8 cellular contexts compared by ENCODE assay signal in genomic region chr7:142556745-142557144, GRCh38.
DNase-seq lines count a peak whose midpoint lies in the region; ATAC-seq and TF ChIP-seq lines count a peak whose summit lies in the region.

No MANE protein-coding gene starts in this region.

- ATAC-seq in GM18498 (IDR thresholded peaks at IDR 0.05; ENCODE audit: unreplicated experiment), result no peak

- no peaks in the 10 kb centered on the region for H3K9me3 ChIP-seq in adrenal gland (replicated peaks in 1 of 3)

- no peaks in the 10 kb centered on the region for H3K27me3 ChIP-seq in adrenal gland

- no peaks in the 10 kb centered on the region for H3K36me3 ChIP-seq in adrenal gland (replicated peaks in 1 of 2)

- WGBS in adrenal gland, 4 donors, result 9 to 10% (median 9%) methylated on average over 5 of the region's 5 CpGs

- H3K4me3 ChIP-seq in AG09309 (ENCODE audit: control insufficient read depth, low read depth, low read length), result no peak overlapping the region
- H3K4me3 ChIP-seq in adrenal gland, result no peak overlapping the region

- peaks cover 0 to 5% of the 10 kb centered on the region in 2 donors for H3K4me1 ChIP-seq in adrenal gland (replicated peaks in 1 of 2)

- intact Hi-C loops in adrenal gland (cut with DNase I), result no loop called here

- DNase-seq in AG09309 (ENCODE audit: low read depth), result peak; percentile 96
- peak; percentile 95 for DNase-seq in HS-5 (ENCODE audit: low read depth)
- DNase-seq in adrenal gland, result peak; percentile 20 to 76 (median 66)
- DNase-seq in islet precursor cell, result peak; percentile 97
- DNase-seq in T-helper 2 cell, result no peak
- DNase-seq in HuH-7 (ENCODE audit: low spot score), result no peak
- no peak for DNase-seq in occipital lobe (lab: John Stamatoyannopoulos, UW)

- no peak for TF ChIP-seq POLR2A in adrenal gland (IDR thresholded peaks at IDR 0.05)

- TF ChIP-seq CTCF in AG09309 (IDR thresholded peaks at IDR 0.05; ENCODE audit: control insufficient read depth, insufficient read depth, low read depth, low read length, missing control alignments) (peak; percentile 47), adrenal gland (IDR thresholded peaks at IDR 0.05) (peak in 2 of 6 experiments; percentile 23 to 28)

- H3K27ac ChIP-seq in adrenal gland, result no peak overlapping the region

Comparison
In these comparisons a context has a peak if more than half of its experiments do, and no peak if none do; other contexts are left out.
1. DNase-seq: peak in AG09309 (single experiment), HS-5 (single experiment), adrenal gland (7 of 7) and islet precursor cell (single experiment); none in T-helper 2 cell (0 of 5), HuH-7 (single experiment) and occipital lobe (single experiment).